In genomic region chr21:41686664-41687063, GRCh38 we compare ENCODE assay signal across 1 cellular context.
TF ChIP-seq lines count a peak whose summit lies in the region.

No MANE protein-coding gene starts in this region.

TF ChIP-seq in HepG2, 621 proteins besides CTCF, POLR2A, EP300 and RAD21 (continued from another document and continues in another):
- TF ChIP-seq ASH2L (IDR thresholded peaks at IDR 0.05; ENCODE audit: insufficient read length, low read depth, low read length) = peak; percentile 22
- TF ChIP-seq GTF2F1 (IDR thresholded peaks at IDR 0.05; ENCODE audit: low read length) = no peak
- TF ChIP-seq ZNF318 (CRISPR knock-in tag; IDR thresholded peaks at IDR 0.05) = no peak
- TF ChIP-seq HDAC1 (CRISPR knock-in tag; IDR thresholded peaks at IDR 0.05) = peak; percentile 51; the same call in 1 of the 2 replicates
- peak; percentile 70 for TF ChIP-seq GATAD2A (CRISPR knock-in tag; IDR thresholded peaks at IDR 0.05)
- TF ChIP-seq MLLT10 (CRISPR knock-in tag; IDR thresholded peaks at IDR 0.05) = no peak
- TF ChIP-seq DRAP1 (CRISPR knock-in tag; IDR thresholded peaks at IDR 0.05) = 0 out of 2 replicates have a peak, but pooled peaks have one; percentile 18
- TF ChIP-seq RBM39 (IDR thresholded peaks at IDR 0.05; ENCODE audit: low read depth, low read length, poor library complexity, severe bottlenecking) = no peak
- 0 out of 2 replicates have a peak, but pooled peaks have one; percentile 19 for TF ChIP-seq ZBTB7B (CRISPR knock-in tag; IDR thresholded peaks at IDR 0.05)
- peak; percentile 86; the same call in 1 of the 2 replicates for TF ChIP-seq NCOR1 (IDR thresholded peaks at IDR 0.05; ENCODE audit: borderline replicate concordance, low read length)
- no peak for TF ChIP-seq FOXP1 (IDR thresholded peaks at IDR 0.05)
- TF ChIP-seq FOXP1 (CRISPR knock-in tag; IDR thresholded peaks at IDR 0.05) = peak; percentile 67; the same call in 1 of the 2 replicates
- TF ChIP-seq NCOA2 (CRISPR knock-in tag; IDR thresholded peaks at IDR 0.05) = peak; percentile 46; the same call in 1 of the 2 replicates
- TF ChIP-seq BCL6 (CRISPR knock-in tag; IDR thresholded peaks at IDR 0.05) = peak; percentile 84
- peak; percentile 66; the same call in 1 of the 2 replicates for TF ChIP-seq SOX5 (CRISPR knock-in tag; IDR thresholded peaks at IDR 0.05; ENCODE audit: borderline replicate concordance)
- peak; percentile 81 for TF ChIP-seq ARID5B (CRISPR knock-in tag; IDR thresholded peaks at IDR 0.05)
- TF ChIP-seq NFE2L2 (IDR thresholded peaks at IDR 0.05; ENCODE audit: low read length) = no peak
- TF ChIP-seq ZNF775 (CRISPR knock-in tag; IDR thresholded peaks at IDR 0.05; ENCODE audit: borderline replicate concordance) = no peak
- 0 out of 2 replicates have a peak, but pooled peaks have one; percentile 33 for TF ChIP-seq KDM3A (CRISPR knock-in tag; IDR thresholded peaks at IDR 0.05; ENCODE audit: low read depth)
- no peak for TF ChIP-seq SNAPC2 (CRISPR knock-in tag; IDR thresholded peaks at IDR 0.05)
- TF ChIP-seq PHF21A (CRISPR knock-in tag; IDR thresholded peaks at IDR 0.05) = 0 out of 2 replicates have a peak, but pooled peaks have one; percentile 29
- TF ChIP-seq MED1 (CRISPR knock-in tag; IDR thresholded peaks at IDR 0.05) = peak; percentile 57
- peak; percentile 71; the same call in 1 of the 2 replicates for TF ChIP-seq HNF4G (IDR thresholded peaks at IDR 0.05; ENCODE audit: borderline replicate concordance, low read depth, low read length)
- TF ChIP-seq HNF4G (CRISPR knock-in tag; IDR thresholded peaks at IDR 0.05; ENCODE audit: borderline replicate concordance, low read depth) = no peak
- TF ChIP-seq THAP11 (CRISPR knock-in tag; IDR thresholded peaks at IDR 0.05) = peak; percentile 41; the same call in 1 of the 2 replicates
- TF ChIP-seq ZNF251 (CRISPR knock-in tag; IDR thresholded peaks at IDR 0.05) = no peak
- TF ChIP-seq ZNF331 (CRISPR knock-in tag; IDR thresholded peaks at IDR 0.05) = no peak
- TF ChIP-seq TBL1XR1 (IDR thresholded peaks at IDR 0.05; ENCODE audit: borderline replicate concordance, low read length, partially characterized antibody) = peak; percentile 24
- TF ChIP-seq, protein P1, sequence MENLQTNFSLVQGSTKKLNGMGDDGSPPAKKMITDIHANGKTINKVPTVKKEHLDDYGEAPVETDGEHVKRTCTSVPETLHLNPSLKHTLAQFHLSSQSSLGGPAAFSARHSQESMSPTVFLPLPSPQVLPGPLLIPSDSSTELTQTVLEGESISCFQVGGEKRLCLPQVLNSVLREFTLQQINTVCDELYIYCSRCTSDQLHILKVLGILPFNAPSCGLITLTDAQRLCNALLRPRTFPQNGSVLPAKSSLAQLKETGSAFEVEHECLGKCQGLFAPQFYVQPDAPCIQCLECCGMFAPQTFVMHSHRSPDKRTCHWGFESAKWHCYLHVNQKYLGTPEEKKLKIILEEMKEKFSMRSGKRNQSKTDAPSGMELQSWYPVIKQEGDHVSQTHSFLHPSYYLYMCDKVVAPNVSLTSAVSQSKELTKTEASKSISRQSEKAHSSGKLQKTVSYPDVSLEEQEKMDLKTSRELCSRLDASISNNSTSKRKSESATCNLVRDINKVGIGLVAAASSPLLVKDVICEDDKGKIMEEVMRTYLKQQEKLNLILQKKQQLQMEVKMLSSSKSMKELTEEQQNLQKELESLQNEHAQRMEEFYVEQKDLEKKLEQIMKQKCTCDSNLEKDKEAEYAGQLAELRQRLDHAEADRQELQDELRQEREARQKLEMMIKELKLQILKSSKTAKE (CRISPR knock-in tag; IDR thresholded peaks at IDR 0.05; ENCODE audit: borderline replicate concordance) = peak; percentile 65; the same call in 1 of the 2 replicates
- TF ChIP-seq HMG20A (CRISPR knock-in tag; IDR thresholded peaks at IDR 0.05; ENCODE audit: borderline replicate concordance) = peak; percentile 71; the same call in 1 of the 2 replicates
- peak; percentile 68; the same call in 1 of the 2 replicates for TF ChIP-seq PITX1 (CRISPR knock-in tag; IDR thresholded peaks at IDR 0.05)
- peak; percentile 28; the same call in 1 of the 2 replicates for TF ChIP-seq ATF1 (CRISPR knock-in tag; IDR thresholded peaks at IDR 0.05)
- TF ChIP-seq SOX6 (IDR thresholded peaks at IDR 0.05) = no peak
- TF ChIP-seq SOX6 (CRISPR knock-in tag; IDR thresholded peaks at IDR 0.05) = peak; percentile 82
- TF ChIP-seq ZFP91 (CRISPR knock-in tag; IDR thresholded peaks at IDR 0.05; ENCODE audit: borderline replicate concordance) = no peak
- peak; percentile 97 for TF ChIP-seq ZNF12 (CRISPR knock-in tag; IDR thresholded peaks at IDR 0.05)
- no peak for TF ChIP-seq TAF1 (CRISPR knock-in tag; IDR thresholded peaks at IDR 0.05)
- no peak for TF ChIP-seq ZNF878 (CRISPR knock-in tag; IDR thresholded peaks at IDR 0.05)
- peak; percentile 29 for TF ChIP-seq FOXA3 (CRISPR knock-in tag; IDR thresholded peaks at IDR 0.05)
- no peak for TF ChIP-seq TP53 (CRISPR knock-in tag; conservative IDR thresholded peaks at IDR 0.05)
- TF ChIP-seq, protein P2, sequence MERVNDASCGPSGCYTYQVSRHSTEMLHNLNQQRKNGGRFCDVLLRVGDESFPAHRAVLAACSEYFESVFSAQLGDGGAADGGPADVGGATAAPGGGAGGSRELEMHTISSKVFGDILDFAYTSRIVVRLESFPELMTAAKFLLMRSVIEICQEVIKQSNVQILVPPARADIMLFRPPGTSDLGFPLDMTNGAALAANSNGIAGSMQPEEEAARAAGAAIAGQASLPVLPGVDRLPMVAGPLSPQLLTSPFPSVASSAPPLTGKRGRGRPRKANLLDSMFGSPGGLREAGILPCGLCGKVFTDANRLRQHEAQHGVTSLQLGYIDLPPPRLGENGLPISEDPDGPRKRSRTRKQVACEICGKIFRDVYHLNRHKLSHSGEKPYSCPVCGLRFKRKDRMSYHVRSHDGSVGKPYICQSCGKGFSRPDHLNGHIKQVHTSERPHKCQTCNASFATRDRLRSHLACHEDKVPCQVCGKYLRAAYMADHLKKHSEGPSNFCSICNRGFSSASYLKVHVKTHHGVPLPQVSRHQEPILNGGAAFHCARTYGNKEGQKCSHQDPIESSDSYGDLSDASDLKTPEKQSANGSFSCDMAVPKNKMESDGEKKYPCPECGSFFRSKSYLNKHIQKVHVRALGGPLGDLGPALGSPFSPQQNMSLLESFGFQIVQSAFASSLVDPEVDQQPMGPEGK (CRISPR knock-in tag; IDR thresholded peaks at IDR 0.05) = peak; percentile 26; the same call in 1 of the 2 replicates
- TF ChIP-seq, protein P3, sequence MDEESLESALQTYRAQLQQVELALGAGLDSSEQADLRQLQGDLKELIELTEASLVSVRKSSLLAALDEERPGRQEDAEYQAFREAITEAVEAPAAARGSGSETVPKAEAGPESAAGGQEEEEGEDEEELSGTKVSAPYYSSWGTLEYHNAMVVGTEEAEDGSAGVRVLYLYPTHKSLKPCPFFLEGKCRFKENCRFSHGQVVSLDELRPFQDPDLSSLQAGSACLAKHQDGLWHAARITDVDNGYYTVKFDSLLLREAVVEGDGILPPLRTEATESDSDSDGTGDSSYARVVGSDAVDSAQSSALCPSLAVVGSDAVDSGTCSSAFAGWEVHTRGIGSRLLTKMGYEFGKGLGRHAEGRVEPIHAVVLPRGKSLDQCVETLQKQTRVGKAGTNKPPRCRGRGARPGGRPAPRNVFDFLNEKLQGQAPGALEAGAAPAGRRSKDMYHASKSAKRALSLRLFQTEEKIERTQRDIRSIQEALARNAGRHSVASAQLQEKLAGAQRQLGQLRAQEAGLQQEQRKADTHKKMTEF (CRISPR knock-in tag; IDR thresholded peaks at IDR 0.05) = peak; percentile 31; the same call in 1 of the 2 replicates
- TF ChIP-seq SKI (IDR thresholded peaks at IDR 0.05; ENCODE audit: partially characterized antibody) = peak; percentile 19
- TF ChIP-seq, protein P4, sequence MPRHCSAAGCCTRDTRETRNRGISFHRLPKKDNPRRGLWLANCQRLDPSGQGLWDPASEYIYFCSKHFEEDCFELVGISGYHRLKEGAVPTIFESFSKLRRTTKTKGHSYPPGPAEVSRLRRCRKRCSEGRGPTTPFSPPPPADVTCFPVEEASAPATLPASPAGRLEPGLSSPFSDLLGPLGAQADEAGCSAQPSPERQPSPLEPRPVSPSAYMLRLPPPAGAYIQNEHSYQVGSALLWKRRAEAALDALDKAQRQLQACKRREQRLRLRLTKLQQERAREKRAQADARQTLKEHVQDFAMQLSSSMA (CRISPR knock-in tag; IDR thresholded peaks at IDR 0.05) = no peak
